ENCODE assay signal across 9 cellular contexts in genomic region chr20:23161968-23162696, GRCh38.
A peak's percentile ranks its signal among the peaks of the same experiment; 100 is the strongest.
DNase-seq lines count a peak whose midpoint lies in the region; ATAC-seq, FAIRE-seq and TF ChIP-seq lines count a peak whose summit lies in the region.
"Had no signal": no experiment of that assay in that cellular context is flagged by ENCODE, and none has a peak within 500 bp of the region (broad histone marks: within the 10 kb centered on the region; RNA-seq: fewer than 3 reads in every experiment).

No MANE protein-coding gene starts in this region.

- CTCF ChIA-PET in K562 (lab: Yijun Ruan, JAX; ENCODE audit: low intra/inter-chr PET ratio): no interaction called here

- TF ChIP-seq EP300 in K562 (IDR thresholded peaks at IDR 0.05; ENCODE audit: low read length): no peak

- peaks cover 32 to 46% of the 10 kb centered on the region in 2 experiments for H3K4me1 ChIP-seq in K562 (replicated peaks in 1 of 2; ENCODE audit: control insufficient read depth in 2 of 2, insufficient read depth in 2 of 2, low read length in 2 of 2)
- peaks cover 32 to 70% of the 10 kb centered on the region in 2 donors for H3K4me1 ChIP-seq in left lung

- peak overlapping the region in 1 of 2 experiments; percentile 69; a peak in 1 of 4 replicates for H3K9ac ChIP-seq in K562 (ENCODE audit: insufficient read depth in 1 of 2, low read depth in 2 of 2, low read length in 2 of 2)

- H3K27me3 ChIP-seq in K562 (ENCODE audit: control insufficient read depth in 2 of 2, insufficient read depth in 2 of 2, low read length in 2 of 2) (no peaks in the 10 kb centered on the region), left lung (no peaks in the 10 kb centered on the region)

- in situ Hi-C loops in ACHN (cut with HindIII; ENCODE audit: low pct_ligation_motif_present, low pct_unique_long_range_greater_than_20kb, low sequenced_read_pairs) (no loop called here), K562 (cut with MboI) (no loop called here)

- H3K36me3 ChIP-seq in K562 (ENCODE audit: control insufficient read depth, insufficient read depth, low read length) (no peaks in the 10 kb centered on the region), left lung (no peaks in the 10 kb centered on the region)

- no peak for FAIRE-seq in K562 (lab: Jason Lieb, UNC)

- H3K9me3 ChIP-seq in K562 (replicated peaks; ENCODE audit: control insufficient read depth, insufficient read depth, low read depth, low read length) (no peaks in the 10 kb centered on the region), left lung (no peaks in the 10 kb centered on the region)

- ATAC-seq in K562 (no peak), left lung (peak; percentile 80), HG03521 (IDR thresholded peaks at IDR 0.05; ENCODE audit: unreplicated experiment) (no peak), GM18502 (IDR thresholded peaks at IDR 0.05; ENCODE audit: poor library complexity, unreplicated experiment) (no peak), HG02571 (IDR thresholded peaks at IDR 0.05; ENCODE audit: unreplicated experiment) (no peak)

- H3K4me2 ChIP-seq in K562 (ENCODE audit: insufficient read depth, low read length): no peak overlapping the region

- DNase-seq in ACHN (peak; percentile 19), NCI-H1105 treated with DMSO at 0.1 percent for 48 hours (lab: John Stamatoyannopoulos, UW) (peak; percentile 81), K562 (ENCODE audit: extremely low read depth in 1 of 4, low spot score in 3 of 4) (no peak), left lung (peak; percentile 89 to 91)
- no peak for DNase-seq in stimulated activated naive CD4-positive, alpha-beta T cell (lab: John Stamatoyannopoulos, UW)
- DNase-seq: midbrain had no signal

- peak overlapping the region; percentile 92 for H2AFZ ChIP-seq in K562 (ENCODE audit: low read depth, low read length)

- H4K20me1 ChIP-seq in K562 (replicated peaks; ENCODE audit: control insufficient read depth, insufficient read depth, low read length): no peaks in the 10 kb centered on the region

- no peak for TF ChIP-seq CTCF in K562 (IDR thresholded peaks at IDR 0.05 in 2 of 3, conservative IDR thresholded peaks at IDR 0.05 in 1 of 3; ENCODE audit: insufficient read depth in 2 of 3, low read depth in 1 of 3, low read length in 3 of 3)
- TF ChIP-seq CTCF in left lung (IDR thresholded peaks at IDR 0.05): no peak

- 41% methylated on average over 6 of the region's 12 CpGs for WGBS in K562 (ENCODE audit: insufficient coverage, low coverage, missing lambda C conversion rate)

- H3K9me1 ChIP-seq in K562 (ENCODE audit: control insufficient read depth, insufficient read depth, low read length): no peaks in the 10 kb centered on the region

- intact Hi-C loops in K562 (cut with micrococcal nuclease): no loop called here
- intact Hi-C loops in left lung (cut with DNase I): no loop called here

- POLR2A ChIA-PET in K562 (lab: Yijun Ruan, JAX): interaction anchor here (0.8 to 1.0 kb wide), 3 partner anchors 9 to 30 kb away, joined by 3 to 6 read pairs (median 4); no protein-coding TSS in a partner anchor

- H3K4me3 ChIP-seq in K562: no peak overlapping the region
- H3K4me3 ChIP-seq in left lung: no peak overlapping the region

- TF ChIP-seq POLR2A in K562 (conservative IDR thresholded peaks at IDR 0.05): no peak

- no peak for TF ChIP-seq RAD21 in K562 (CRISPR knock-in tag; conservative IDR thresholded peaks at IDR 0.05 in 1 of 2, IDR thresholded peaks at IDR 0.05 in 1 of 2)

- no TSS peak for BruUV-seq in K562 (replicated peaks; lab: Mats Ljungman, UMichigan)

- H3K79me2 ChIP-seq in K562 (ENCODE audit: control insufficient read depth, insufficient read depth, low read length): no peaks in the 10 kb centered on the region

- H3K27ac ChIP-seq in K562 (ENCODE audit: extremely low read depth, low read depth, low read length) (peak overlapping the region; percentile 43), left lung (peak overlapping the region in 1 of 2 donors; percentile 89)

TF ChIP-seq in K562, 482 proteins besides CTCF, POLR2A, EP300 and RAD21 (continues in another document):
- TF ChIP-seq NFIC (IDR thresholded peaks at IDR 0.05): peak; percentile 91
- peak; percentile 64 for TF ChIP-seq ZNF592 (IDR thresholded peaks at IDR 0.05)
- no peak for TF ChIP-seq TAF7 (tag; IDR thresholded peaks at IDR 0.05)
- peak in 1 of 2 experiments; percentile 55 for TF ChIP-seq E2F6 (IDR thresholded peaks at IDR 0.05; ENCODE audit: borderline replicate concordance in 1 of 2, extremely low read depth in 1 of 2, insufficient read depth in 1 of 2, insufficient read length in 1 of 2, low read depth in 1 of 2, low read length in 1 of 2, poor library complexity in 1 of 2, severe bottlenecking in 1 of 2)
- TF ChIP-seq ELK3 (CRISPR knock-in tag; IDR thresholded peaks at IDR 0.05): no peak
- TF ChIP-seq VEZF1 (CRISPR knock-in tag; IDR thresholded peaks at IDR 0.05): peak; percentile 4; the same call in 1 of the 2 replicates
- TF ChIP-seq MAX (CRISPR knock-in tag; IDR thresholded peaks at IDR 0.05): 0 out of 2 replicates have a peak, but pooled peaks have one; percentile 22
- peak; percentile 77 for TF ChIP-seq L3MBTL2 (IDR thresholded peaks at IDR 0.05)
- 0 out of 2 replicates have a peak, but pooled peaks have one; percentile 21 for TF ChIP-seq ZNF644 (tag; IDR thresholded peaks at IDR 0.05; ENCODE audit: low read depth)

Comparison
In these comparisons a context has a peak if more than half of its experiments do, and no peak if none do; other contexts are left out.
1. DNase-seq: peak in ACHN (single experiment), NCI-H1105 treated with DMSO at 0.1 percent for 48 hours (single experiment) and left lung (2 of 2); none in K562 (0 of 4) and stimulated activated naive CD4-positive, alpha-beta T cell (0 of 6).